ENCODE assay signal across 1 cellular context in the genomic region with DNA sequence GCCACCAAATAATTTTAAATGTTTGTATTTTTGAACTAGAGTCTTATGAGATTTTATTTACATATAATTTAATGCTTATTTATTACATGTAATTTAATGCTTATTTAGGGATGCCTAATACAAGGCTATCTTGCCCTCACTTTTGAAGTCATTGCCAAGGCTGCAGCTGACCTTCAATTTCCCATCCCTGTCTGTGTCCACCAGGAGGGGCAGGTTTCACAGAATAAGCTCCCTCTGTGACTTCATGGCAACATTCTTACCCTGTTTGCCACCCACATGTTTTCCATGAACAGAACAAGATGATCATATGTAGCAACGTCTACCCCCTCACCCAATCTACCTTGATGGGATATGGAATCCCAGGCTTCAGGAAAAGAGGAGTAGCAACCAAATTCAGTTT.
TF ChIP-seq lines count a peak whose summit lies in the region.

No MANE protein-coding gene starts in this region.

TF ChIP-seq in HCT116, 20 proteins besides CTCF, POLR2A, EP300 and RAD21 (continued from another document):
- TF ChIP-seq, protein P1, sequence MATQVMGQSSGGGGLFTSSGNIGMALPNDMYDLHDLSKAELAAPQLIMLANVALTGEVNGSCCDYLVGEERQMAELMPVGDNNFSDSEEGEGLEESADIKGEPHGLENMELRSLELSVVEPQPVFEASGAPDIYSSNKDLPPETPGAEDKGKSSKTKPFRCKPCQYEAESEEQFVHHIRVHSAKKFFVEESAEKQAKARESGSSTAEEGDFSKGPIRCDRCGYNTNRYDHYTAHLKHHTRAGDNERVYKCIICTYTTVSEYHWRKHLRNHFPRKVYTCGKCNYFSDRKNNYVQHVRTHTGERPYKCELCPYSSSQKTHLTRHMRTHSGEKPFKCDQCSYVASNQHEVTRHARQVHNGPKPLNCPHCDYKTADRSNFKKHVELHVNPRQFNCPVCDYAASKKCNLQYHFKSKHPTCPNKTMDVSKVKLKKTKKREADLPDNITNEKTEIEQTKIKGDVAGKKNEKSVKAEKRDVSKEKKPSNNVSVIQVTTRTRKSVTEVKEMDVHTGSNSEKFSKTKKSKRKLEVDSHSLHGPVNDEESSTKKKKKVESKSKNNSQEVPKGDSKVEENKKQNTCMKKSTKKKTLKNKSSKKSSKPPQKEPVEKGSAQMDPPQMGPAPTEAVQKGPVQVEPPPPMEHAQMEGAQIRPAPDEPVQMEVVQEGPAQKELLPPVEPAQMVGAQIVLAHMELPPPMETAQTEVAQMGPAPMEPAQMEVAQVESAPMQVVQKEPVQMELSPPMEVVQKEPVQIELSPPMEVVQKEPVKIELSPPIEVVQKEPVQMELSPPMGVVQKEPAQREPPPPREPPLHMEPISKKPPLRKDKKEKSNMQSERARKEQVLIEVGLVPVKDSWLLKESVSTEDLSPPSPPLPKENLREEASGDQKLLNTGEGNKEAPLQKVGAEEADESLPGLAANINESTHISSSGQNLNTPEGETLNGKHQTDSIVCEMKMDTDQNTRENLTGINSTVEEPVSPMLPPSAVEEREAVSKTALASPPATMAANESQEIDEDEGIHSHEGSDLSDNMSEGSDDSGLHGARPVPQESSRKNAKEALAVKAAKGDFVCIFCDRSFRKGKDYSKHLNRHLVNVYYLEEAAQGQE (IDR thresholded peaks at IDR 0.05; ENCODE audit: low read depth) = no peak
- TF ChIP-seq CEBPB (IDR thresholded peaks at IDR 0.05; ENCODE audit: low read depth) = no peak
- no peak for TF ChIP-seq JUND (IDR thresholded peaks at IDR 0.05)
- no peak for TF ChIP-seq SIN3A (IDR thresholded peaks at IDR 0.05; ENCODE audit: low read depth)
- TF ChIP-seq ZFX (IDR thresholded peaks at IDR 0.05) = no peak
- TF ChIP-seq TCF7L2 (IDR thresholded peaks at IDR 0.05; ENCODE audit: borderline replicate concordance, extremely low read depth, insufficient read depth, insufficient read length) = no peak
- no peak for TF ChIP-seq ELF1 (IDR thresholded peaks at IDR 0.05; ENCODE audit: borderline replicate concordance, low read depth)
TF ChIP-seq in HCT116: peak in this region for 0.
